Comparison of ENCODE assay signal across 15 cellular contexts in genomic region chr1:116982319-116983004, GRCh38. TPM values are rescaled to one million over a fixed set of nuclear protein-coding genes. Genes with fewer than 3 reads are reported as not detected.
DNase-seq lines count a peak whose midpoint lies in the region; ATAC-seq, FAIRE-seq and TF ChIP-seq lines count a peak whose summit lies in the region.
"Had no signal": no experiment of that assay in that cellular context is flagged by ENCODE, and none has a peak within 500 bp of the region (broad histone marks: within the 10 kb centered on the region; RNA-seq: fewer than 3 reads in every experiment).

No MANE protein-coding gene starts in this region.

- TF ChIP-seq CTCF in H1 (IDR thresholded peaks at IDR 0.05; ENCODE audit: control extremely low read depth in 1 of 3, insufficient read depth in 1 of 3, low read depth in 1 of 3, low read length in 3 of 3): peak; percentile 42 to 52 (median 48)
- no peak for TF ChIP-seq CTCF in liver (IDR thresholded peaks at IDR 0.05; ENCODE audit: low read depth, low read length, missing input control)

- no peak overlapping the region for H2BK20ac ChIP-seq in H1 (ENCODE audit: low read length)

- H4K5ac ChIP-seq in H1 (ENCODE audit: insufficient read length, low read depth, low read length): no peak overlapping the region

- H3K27me3 ChIP-seq in H1 (replicated peaks in 1 of 4; ENCODE audit: control insufficient read depth in 3 of 4, extremely low read depth in 1 of 4, insufficient read depth in 3 of 4, low read length in 3 of 4) (no peaks in the 10 kb centered on the region), liver (ENCODE audit: control insufficient read depth in 4 of 4, insufficient read depth in 4 of 4, low read length in 3 of 4) (no peaks in the 10 kb centered on the region), aorta (ENCODE audit: control insufficient read depth in 1 of 2, insufficient read depth in 2 of 2, low read length in 1 of 2) (no peaks in the 10 kb centered on the region)
- H3K27me3 ChIP-seq: tibial nerve had no signal

- H4K8ac ChIP-seq in H1 (ENCODE audit: extremely low read depth, insufficient read depth, low read length): no peak overlapping the region

- no peak overlapping the region for H3K56ac ChIP-seq in H1 (replicated peaks; ENCODE audit: insufficient read length, low read depth, low read length)

- H3K23ac ChIP-seq in H1 (ENCODE audit: insufficient read length): no peak overlapping the region

- POLR2A ChIA-PET in H1 (lab: Charles Lee; ENCODE audit: partially characterized antibody): no interaction called here

- no peaks in the 10 kb centered on the region for H3K9me3 ChIP-seq in H1 (ENCODE audit: insufficient read depth in 2 of 2, low read depth in 1 of 2, low read length in 1 of 2)
- H3K9me3 ChIP-seq in liver (ENCODE audit: control insufficient read depth in 4 of 4, low read length in 3 of 4): no peaks in the 10 kb centered on the region
- H3K9me3 ChIP-seq in aorta (ENCODE audit: control insufficient read depth, low read length): no peaks in the 10 kb centered on the region
- H3K9me3 ChIP-seq: neutrophil, tibial nerve had no signal

- H2BK120ac ChIP-seq in H1 (replicated peaks; ENCODE audit: low read depth, low read length): no peak overlapping the region

- H3K4me1 ChIP-seq in H1 (replicated peaks in 1 of 4; ENCODE audit: control insufficient read depth in 3 of 4, insufficient read depth in 4 of 4, low read length in 3 of 4): peaks cover 0 to 8% (median 3%) of the 10 kb centered on the region in 4 experiments; a peak in 3 of 7 replicates
- H3K4me1 ChIP-seq in liver (ENCODE audit: control insufficient read depth in 4 of 4, insufficient read depth in 4 of 4, low read length in 3 of 4): peaks cover 0 to 13% (median 8%) of the 10 kb centered on the region in 4 donors
- no peaks in the 10 kb centered on the region for H3K4me1 ChIP-seq in aorta (ENCODE audit: control insufficient read depth in 1 of 2, insufficient read depth in 2 of 2, low read length in 2 of 2)

- no peak overlapping the region for H3K14ac ChIP-seq in H1 (ENCODE audit: insufficient read length)

- no peak overlapping the region for H3K4ac ChIP-seq in H1 (replicated peaks; ENCODE audit: insufficient read length, low read depth, low read length)

- no peak overlapping the region for H3K9ac ChIP-seq in H1 (replicated peaks in 1 of 4; ENCODE audit: extremely low read depth in 1 of 4, low read depth in 3 of 4, low read length in 3 of 4)
- no peak overlapping the region for H3K9ac ChIP-seq in liver (ENCODE audit: low read depth in 1 of 2, low read length in 2 of 2)

- H3K79me1 ChIP-seq in H1 (ENCODE audit: low read depth, low read length): no peaks in the 10 kb centered on the region

- H3K36me3 ChIP-seq in H1 (ENCODE audit: control insufficient read depth in 2 of 4, insufficient read depth in 4 of 4, low read length in 3 of 4) (peaks cover 0 to 4% (median under 1%) of the 10 kb centered on the region in 4 experiments; a peak in 2 of 8 replicates), liver (ENCODE audit: control insufficient read depth in 4 of 4, insufficient read depth in 3 of 4, low read depth in 1 of 4, low read length in 3 of 4) (peaks cover 0 to 7% (median 0%) of the 10 kb centered on the region in 4 donors), aorta (ENCODE audit: control insufficient read depth in 1 of 2, insufficient read depth in 2 of 2, low read length in 1 of 2) (no peaks in the 10 kb centered on the region)
- H3K36me3 ChIP-seq: neutrophil, tibial nerve had no signal

- no peak for FAIRE-seq in H1 (lab: Jason Lieb, UNC)

- H4K20me1 ChIP-seq in H1 (replicated peaks in 1 of 2; ENCODE audit: control insufficient read depth in 1 of 2, insufficient read depth in 2 of 2, low read length in 2 of 2): peaks cover 0 to 1% of the 10 kb centered on the region in 2 experiments

- H4K91ac ChIP-seq in H1 (replicated peaks; ENCODE audit: insufficient read length, low read length): no peak overlapping the region

- H2BK12ac ChIP-seq in H1 (ENCODE audit: low read depth, low read length): no peak overlapping the region

- TF ChIP-seq EP300 in H1 (IDR thresholded peaks at IDR 0.05; ENCODE audit: borderline replicate concordance in 1 of 2, low read depth in 2 of 2, low read length in 2 of 2): no peak

- no peaks in the 10 kb centered on the region for H3K23me2 ChIP-seq in H1 (ENCODE audit: low read depth, low read length)

- ATAC-seq in Right ventricle myocardium inferior: peak; percentile 37
- ATAC-seq in left ventricle myocardium superior: no peak
- ATAC-seq in aorta (ENCODE audit: low FRiP score): peak; percentile 7
- no peak for ATAC-seq in HG03108 (IDR thresholded peaks at IDR 0.05; ENCODE audit: unreplicated experiment)

- no peak overlapping the region; the same call in 1 of the 2 replicates for H3K18ac ChIP-seq in H1 (ENCODE audit: extremely low read depth, low read length)

- 85% methylated on average over 9 of the region's 9 CpGs; no CpG with 5 or more reads in 1 of the 2 experiments for WGBS in H1 (ENCODE audit: extremely low coverage in 1 of 2, insufficient coverage in 1 of 2, insufficient read length in 1 of 2, insufficient replicate concordance in 2 of 2, low coverage in 1 of 2, low lambda C conversion rate in 2 of 2, missing lambda C conversion rate in 1 of 2), 2 experiments
- WGBS in liver: 61% methylated on average over 9 of the region's 9 CpGs
- 84 to 88% methylated on average over 9 of the region's 9 CpGs for WGBS in aorta, 2 donors

- no peak overlapping the region for H2AFZ ChIP-seq in H1 (ENCODE audit: low read length)

- H3K27ac ChIP-seq in H1 (ENCODE audit: low read depth, low read length) (no peak overlapping the region), liver (ENCODE audit: low read depth in 1 of 2, low read length in 2 of 2) (no peak overlapping the region), aorta (ENCODE audit: low read depth in 1 of 2, low read length in 2 of 2) (no peak overlapping the region)
- H3K27ac ChIP-seq: neutrophil had no signal

- intact Hi-C loops in Right ventricle myocardium inferior (cut with DNase I) (loop anchor here (2.0 kb wide), 1 partner anchor 72 kb away; no protein-coding TSS in a partner anchor), left ventricle myocardium superior (cut with micrococcal nuclease) (no loop called here), aorta (cut with DNase I) (no loop called here)

- H2AK5ac ChIP-seq in H1 (ENCODE audit: low read depth, low read length): peak overlapping the region; percentile 86; the same call in 1 of the 2 replicates

- H3K4me3 ChIP-seq in H1 (ENCODE audit: extremely low read depth in 1 of 4, insufficient read depth in 2 of 4, low read depth in 3 of 4, low read length in 4 of 4) (no peak overlapping the region), liver (ENCODE audit: low read depth in 1 of 3, low read length in 3 of 3) (no peak overlapping the region), aorta (ENCODE audit: low read length in 2 of 2) (no peak overlapping the region)
- H3K4me3 ChIP-seq: tibial nerve had no signal

- CTCF ChIA-PET in H1 (lab: Charles Lee; ENCODE audit: partially characterized antibody): interaction anchor here (0.7 to 2.5 kb wide), 11 partner anchors 11 to 245 kb away, joined by 3 to 8 read pairs (median 3); partner anchors contain the start of gene CD101

- TF ChIP-seq RAD21 in H1 (IDR thresholded peaks at IDR 0.05 in 1 of 2, conservative IDR thresholded peaks at IDR 0.05 in 1 of 2; ENCODE audit: low read depth in 2 of 2, low read length in 2 of 2) (peak; percentile 65), liver (IDR thresholded peaks at IDR 0.05) (peak in 1 of 2 donors; percentile 8)

- DNase-seq in Right ventricle myocardium inferior (ENCODE audit: missing footprints): no peak
- DNase-seq in left ventricle myocardium superior: no peak
- peak; percentile 17 to 58 for DNase-seq in H1 (ENCODE audit: low read depth in 1 of 2, low spot score in 2 of 2)
- no peak for DNase-seq in aorta
- DNase-seq in activated CD8-positive, alpha-beta memory T cell treated with anti-CD3 and anti-CD28 coated beads, Interleukin-2, amount 50 U/mL, for 4 hours: no peak
- no peak for DNase-seq in foreskin melanocyte
- DNase-seq: CD4-positive, alpha-beta memory T cell; HFFc6; NCI-H774; RPMI8226; stimulated activated CD4-positive, alpha-beta T cell treated with anti-CD3 and anti-CD28 coated beads, Interleukin-4, amount 100 ng/mL, for 4 hours had no signal

- H2BK5ac ChIP-seq in H1 (ENCODE audit: low read depth, low read length): no peak overlapping the region; the same call in 1 of the 2 replicates

- H3K79me2 ChIP-seq in H1 (ENCODE audit: control insufficient read depth in 1 of 2, insufficient read depth in 2 of 2, low read length in 2 of 2): no peaks in the 10 kb centered on the region

- no peak overlapping the region for H2BK15ac ChIP-seq in H1 (ENCODE audit: low read length)

- H3K4me2 ChIP-seq in H1 (ENCODE audit: insufficient read depth in 1 of 2, low read depth in 2 of 2, low read length in 2 of 2): no peak overlapping the region

- no peak for TF ChIP-seq POLR2A in H1 (IDR thresholded peaks at IDR 0.05; ENCODE audit: control extremely low read depth in 1 of 2, low read depth in 2 of 2, low read length in 2 of 2)

TF ChIP-seq in H1, 55 proteins besides CTCF, POLR2A, EP300 and RAD21:
- TF ChIP-seq TCF12 (IDR thresholded peaks at IDR 0.05; ENCODE audit: low read depth, low read length) (peak; percentile 53; the same call in 1 of the 2 replicates), ASH2L (IDR thresholded peaks at IDR 0.05; ENCODE audit: low read length) (no peak), SRF (IDR thresholded peaks at IDR 0.05; ENCODE audit: low read depth, low read length) (no peak)
TF ChIP-seq in H1: peak in this region for 1.

TF ChIP-seq in liver, 16 proteins besides CTCF, POLR2A, EP300 and RAD21 (continues in another document):
- TF ChIP-seq JUND (IDR thresholded peaks at IDR 0.05) (peak in 1 of 2 donors; percentile 31), FOXA1 (IDR thresholded peaks at IDR 0.05) (no peak), HNF4A (conservative IDR thresholded peaks at IDR 0.05) (peak; percentile 93 to 94), FOXA2 (IDR thresholded peaks at IDR 0.05) (no peak), MAX (IDR thresholded peaks at IDR 0.05) (peak; percentile 34)

RNA-seq across cellular contexts. Expression of gene CD101, which starts 19.1 kb away (rescaled TPM):
- total RNA-seq in Right ventricle myocardium inferior (0.38 TPM), left ventricle myocardium superior (0.45 TPM), liver (1 to 10 TPM; 1.0 to 2.0 TPM), aorta (1 to 10 TPM; 1.2 to 2.4 TPM)
- 1.1 and 1.4 TPM in 2 replicates for total RNA-seq in H1 (2021; fragmentation: NEBNext Ultra II Directional; extraction: Animal tissue kit (Norgen Biotek cat#: 25700))
- polyA plus RNA-seq in H1 (2011; rRNA removed) (1.2 and 1.5 TPM in 2 replicates), liver (under 1 TPM; 0.24 to 0.29 TPM), aorta (1 to 10 TPM in 1 of 2 donors, not detected in 1; 2.4 TPM)
- polyA plus RNA-seq in H1 (2011; cell fraction: cytosol; rRNA removed): 1.2 TPM
- polyA plus RNA-seq in H1 (2011; cell fraction: nucleus; rRNA removed): 4.7 TPM
- 1.4 to 3.0 TPM (median 2.1 TPM) in 4 replicates for polyA plus RNA-seq in H1 (2012, experiment 1 of 2)
- polyA plus RNA-seq in H1 (2012, experiment 2 of 2): 0.07 TPM
- polyA plus RNA-seq in H1 (2013, experiment 1 of 2): 1.9 TPM
- polyA plus RNA-seq in H1 (2013, experiment 2 of 2): 2.0 TPM
- polyA minus RNA-seq in H1 (2011; rRNA and poly(A)+ RNA removed): 1.8 and 3.2 TPM in 2 replicates
- polyA minus RNA-seq in H1 (2011; cell fraction: cytosol; rRNA and poly(A)+ RNA removed): 1.0 TPM
- 3.8 TPM for polyA minus RNA-seq in H1 (2011; cell fraction: nucleus; rRNA and poly(A)+ RNA removed)
- total RNA-seq: HFFc6 had no signal

Comparison
In these comparisons a context has a peak if more than half of its experiments do, and no peak if none do; other contexts are left out.
1. ATAC-seq: peak in Right ventricle myocardium inferior (single experiment) and aorta (single experiment); none in left ventricle myocardium superior (single experiment) and HG03108 (single experiment).
2. DNase-seq: peak in H1 (2 of 2); none in Right ventricle myocardium inferior (single experiment), left ventricle myocardium superior (single experiment), aorta (0 of 2), activated CD8-positive, alpha-beta memory T cell treated with anti-CD3 and anti-CD28 coated beads, Interleukin-2, amount 50 U/mL, for 4 hours (single experiment) and foreskin melanocyte (single experiment).